ENCODE assay signal across 19 cellular contexts in the genomic region with DNA sequence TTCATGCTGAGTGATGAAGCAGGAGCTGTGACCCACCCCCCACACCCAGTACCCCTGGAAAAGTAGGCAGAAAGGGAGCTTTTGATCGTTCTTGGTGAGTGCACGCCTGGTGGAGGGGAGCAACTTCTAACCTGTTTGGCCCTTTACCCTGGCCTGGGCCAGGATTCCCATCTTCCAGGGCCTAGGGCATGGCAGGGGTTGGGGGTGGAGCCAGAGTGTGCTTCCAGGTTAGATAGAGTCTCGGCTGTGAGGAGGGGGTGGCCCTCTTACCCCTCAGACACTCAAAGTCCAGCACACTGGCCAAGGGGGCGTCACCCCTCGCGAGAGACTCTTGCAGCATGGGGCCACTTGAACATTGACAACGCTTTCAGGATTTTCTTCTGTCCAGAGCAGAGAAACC.
DNase-seq lines count a peak whose midpoint lies in the region; ATAC-seq and TF ChIP-seq lines count a peak whose summit lies in the region.
"Had no signal": no experiment of that assay in that cellular context is flagged by ENCODE, and none has a peak within 500 bp of the region (broad histone marks: within the 10 kb centered on the region; RNA-seq: fewer than 3 reads in every experiment).

No MANE protein-coding gene starts in this region.

- H3K9me3 ChIP-seq in WERI-Rb-1 (ENCODE audit: severe bottlenecking) (no peaks in the 10 kb centered on the region), neural progenitor cell (ENCODE audit: low read depth) (no peaks in the 10 kb centered on the region)
- H3K9me3 ChIP-seq: A549; BE2C; BLaER1 treated with 17β-estradiol and CSF1 and Interleukin-3, amounts not matched to agents 10 nM and 100 nM had no signal

- no peaks in the 10 kb centered on the region for H3F3A ChIP-seq in neural progenitor cell (ENCODE audit: low read depth)

- no peaks in the 10 kb centered on the region for H4K20me1 ChIP-seq in neural progenitor cell (ENCODE audit: low read depth)
- H4K20me1 ChIP-seq: BLaER1 treated with 17β-estradiol and CSF1 and Interleukin-3, amounts not matched to agents 10 nM and 100 nM had no signal

- H3K27ac Mint-ChIP-seq in neural progenitor cell: peak overlapping the region; percentile 46
- H3K27ac Mint-ChIP-seq: CD4-positive, alpha-beta T cell; H9 had no signal

- TF ChIP-seq CTCF in WERI-Rb-1 (IDR thresholded peaks at IDR 0.05; ENCODE audit: low read depth, low read length) (no peak), neural progenitor cell (IDR thresholded peaks at IDR 0.05) (no peak)

- peaks cover 5% of the 10 kb centered on the region for H3K4me1 ChIP-seq in neural progenitor cell
- H3K4me1 ChIP-seq: A549, BE2C had no signal

- H3K79me2 ChIP-seq in neural progenitor cell (ENCODE audit: low read depth): no peaks in the 10 kb centered on the region

- H3K27ac ChIP-seq in WERI-Rb-1 (peak overlapping the region; percentile 15; the same call in 1 of the 2 replicates), neural progenitor cell (no peak overlapping the region)
- H3K27ac ChIP-seq: A549; BLaER1 treated with 17β-estradiol and CSF1 and Interleukin-3, amounts not matched to agents 10 nM and 100 nM had no signal

- H3K36me3 ChIP-seq in H7 (replicated peaks; ENCODE audit: control insufficient read depth, insufficient read depth, low read length) (no peaks in the 10 kb centered on the region), WERI-Rb-1 (peaks cover 22% of the 10 kb centered on the region), neural progenitor cell (no peaks in the 10 kb centered on the region)
- H3K36me3 ChIP-seq: BE2C; BLaER1 treated with 17β-estradiol and CSF1 and Interleukin-3, amounts not matched to agents 10 nM and 100 nM had no signal

- H3K4me2 ChIP-seq in neural progenitor cell: no peak overlapping the region
- H3K4me2 ChIP-seq: A549; BLaER1 treated with 17β-estradiol and CSF1 and Interleukin-3, amounts not matched to agents 10 nM and 100 nM had no signal

- H3K9ac ChIP-seq in neural progenitor cell: no peak overlapping the region
- H3K9ac ChIP-seq: BLaER1 treated with 17β-estradiol and CSF1 and Interleukin-3, amounts not matched to agents 10 nM and 100 nM had no signal

- no peak overlapping the region for H3K4me3 Mint-ChIP-seq in neural progenitor cell
- H3K4me3 Mint-ChIP-seq: CD14-positive monocyte; CD4-positive, alpha-beta T cell; CD8-positive, alpha-beta memory T cell; H9 had no signal

- DNase-seq in H7 (peak; percentile 59), WERI-Rb-1 (no peak), neural progenitor cell (ENCODE audit: low spot score) (no peak), NCI-H128 (lab: John Stamatoyannopoulos, UW; ENCODE audit: unreplicated experiment) (no peak), HCEC 1CT (no peak)
- DNase-seq: 8988T; ACHN; AML-193; BE2C; CD4-positive, alpha-beta T cell; CD8-positive, alpha-beta memory T cell; DMS53; DMS79 treated with DMSO at 0.1 percent for 48 hours; GF-D8; H9 had no signal

- no peaks in the 10 kb centered on the region for H3K9me3 Mint-ChIP-seq in neural progenitor cell
- H3K9me3 Mint-ChIP-seq: CD4-positive, alpha-beta T cell; CD8-positive, alpha-beta memory T cell had no signal

- H2AFZ ChIP-seq in neural progenitor cell (replicated peaks): peak overlapping the region; percentile 36

- H3K27me3 ChIP-seq in H7 (ENCODE audit: control insufficient read depth, insufficient read depth, low read length): peaks cover 2% of the 10 kb centered on the region; the same call in 1 of the 2 replicates
- no peaks in the 10 kb centered on the region for H3K27me3 ChIP-seq in WERI-Rb-1 (ENCODE audit: insufficient read depth, low read depth, severe bottlenecking)
- H3K27me3 ChIP-seq in neural progenitor cell: no peaks in the 10 kb centered on the region
- H3K27me3 ChIP-seq: BE2C; BLaER1 treated with 17β-estradiol and CSF1 and Interleukin-3, amounts not matched to agents 10 nM and 100 nM had no signal

- H3K4me3 ChIP-seq in H7 (ENCODE audit: insufficient read depth, low read depth, low read length) (no peak overlapping the region), WERI-Rb-1 (ENCODE audit: low read depth, low read length) (no peak overlapping the region), neural progenitor cell (no peak overlapping the region)
- H3K4me3 ChIP-seq: A549; BLaER1 treated with 17β-estradiol and CSF1 and Interleukin-3, amounts not matched to agents 10 nM and 100 nM had no signal

- no peaks in the 10 kb centered on the region for H3K4me1 Mint-ChIP-seq in neural progenitor cell
- H3K4me1 Mint-ChIP-seq: CD14-positive monocyte; CD8-positive, alpha-beta memory T cell had no signal

- H3K27me3 Mint-ChIP-seq in neural progenitor cell (ENCODE audit: insufficient read depth, low read depth): peaks cover 9% of the 10 kb centered on the region

- H3K36me3 Mint-ChIP-seq in neural progenitor cell: no peaks in the 10 kb centered on the region
- H3K36me3 Mint-ChIP-seq: CD14-positive monocyte; CD8-positive, alpha-beta memory T cell had no signal

- no peak for ATAC-seq in GM21447 (IDR thresholded peaks at IDR 0.05; ENCODE audit: unreplicated experiment)
- ATAC-seq: A549 had no signal
